Comparison of ENCODE assay signal across 18 cellular contexts in the genomic region with DNA sequence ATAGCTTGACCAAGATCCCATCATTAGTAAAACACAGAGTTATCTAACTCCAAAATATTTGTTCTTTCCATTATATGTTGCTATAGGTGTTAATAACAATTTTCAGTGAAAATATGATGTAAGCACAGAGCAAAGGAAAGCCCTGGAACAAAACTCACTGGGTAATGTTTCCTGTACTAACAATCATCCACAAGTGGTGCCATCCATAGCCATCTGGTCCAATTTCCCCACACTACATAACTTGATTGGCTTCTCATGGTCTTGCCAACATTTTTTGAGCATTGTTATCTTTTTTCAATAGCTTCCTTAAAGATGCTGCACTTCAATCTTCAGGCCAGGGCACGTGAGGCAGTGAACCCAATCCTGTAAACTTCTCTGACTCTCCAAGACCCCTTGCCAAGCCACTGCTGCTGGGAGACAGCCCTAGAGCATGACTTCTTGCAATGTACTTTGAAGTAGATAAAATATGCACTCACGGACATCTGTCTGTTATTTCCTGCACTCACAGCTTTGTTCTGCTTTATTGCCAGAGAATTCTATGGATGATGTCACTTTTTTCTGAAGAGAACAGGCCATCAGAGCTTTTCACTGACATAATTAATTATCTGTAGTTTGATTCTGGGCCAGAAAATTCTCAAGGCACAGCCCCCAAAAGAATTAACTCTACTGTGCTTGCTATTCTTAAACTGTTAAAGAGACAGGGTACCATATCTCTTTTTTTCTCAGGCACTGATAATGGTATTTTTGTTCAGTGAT.
A peak's percentile ranks its signal among the peaks of the same experiment; 100 is the strongest.
DNase-seq lines count a peak whose midpoint lies in the region; ATAC-seq, FAIRE-seq and TF ChIP-seq lines count a peak whose summit lies in the region.
"Had no signal": no experiment of that assay in that cellular context is flagged by ENCODE, and none has a peak within 500 bp of the region (broad histone marks: within the 10 kb centered on the region; RNA-seq: fewer than 3 reads in every experiment).

No MANE protein-coding gene starts in this region.

- H4K20me1 ChIP-seq in GM12878 (ENCODE audit: control insufficient read depth, insufficient read depth) (no peaks in the 10 kb centered on the region), hepatocyte (ENCODE audit: insufficient read depth, poor library complexity, severe bottlenecking) (no peaks in the 10 kb centered on the region)

- H3K27ac Mint-ChIP-seq in type B pancreatic cell = peak overlapping the region; percentile 47
- no peak overlapping the region for H3K27ac Mint-ChIP-seq in T-cell
- H3K27ac Mint-ChIP-seq: activated CD8-positive, alpha-beta memory T cell treated with anti-CD3 and anti-CD28 coated beads, Interleukin-2, amount 10 ng/mL, durations not matched to agents 7 days and 5 days; natural killer cell treated with Interleukin-12 subunit alpha and Interleukin-12 subunit beta and Interleukin-15 and Interleukin-18, amount 100 ng/mL, for 72 hours; stimulated activated naive CD8-positive, alpha-beta T cell treated with anti-CD3 and anti-CD28 coated beads, Interleukin-15, Interleukin-2, amounts not matched to agents 100 ng/mL and 50 ng/mL, for 24 hours had no signal

- SMC1A ChIA-PET in GM12878 (lab: Charles Lee; ENCODE audit: uncharacterized antibody, unreplicated experiment) = interaction anchor here (0.6 to 2.3 kb wide), 14 partner anchors 13 to 142 kb away, joined by 3 to 8 read pairs (median 4); no protein-coding TSS in a partner anchor

- TF ChIP-seq RAD21 in GM12878 (IDR thresholded peaks at IDR 0.05; ENCODE audit: insufficient read depth, low read depth, low read length) = no peak

- no TSS peak for BruUV-seq in GM12878 (replicated peaks; lab: Mats Ljungman, UMichigan)

- no peak overlapping the region for H2AFZ ChIP-seq in GM12878 (ENCODE audit: control insufficient read depth, low read depth, low read length)
- peak overlapping the region; percentile 1 for H2AFZ ChIP-seq in hepatocyte
- H2AFZ ChIP-seq in trophoblast cell (ENCODE audit: insufficient read depth, low read length, poor library complexity) = no peak overlapping the region

- H3K9me3 Mint-ChIP-seq in type B pancreatic cell = peaks cover 4% of the 10 kb centered on the region
- no peaks in the 10 kb centered on the region for H3K9me3 Mint-ChIP-seq in T-cell
- H3K9me3 Mint-ChIP-seq: stimulated activated naive CD8-positive, alpha-beta T cell treated with anti-CD3 and anti-CD28 coated beads, Interleukin-15, Interleukin-2, amounts not matched to agents 100 ng/mL and 50 ng/mL, for 24 hours had no signal

- H3K79me1 ChIP-seq in trophoblast cell (ENCODE audit: low read length) = peaks cover 3% of the 10 kb centered on the region

- H3K27ac ChIP-seq in cardiac muscle cell (peak overlapping the region; percentile 72), GM12878 (ENCODE audit: control insufficient read depth, insufficient read depth) (no peak overlapping the region), hepatocyte (no peak overlapping the region), trophoblast cell (ENCODE audit: low read depth, low read length) (no peak overlapping the region)
- H3K27ac ChIP-seq: vagina had no signal

- H3K27me3 Mint-ChIP-seq in type B pancreatic cell = no peaks in the 10 kb centered on the region
- H3K27me3 Mint-ChIP-seq in T-cell = peaks cover 0 to 10% of the 10 kb centered on the region in 2 donors

- TF ChIP-seq POLR2A in GM12878 (IDR thresholded peaks at IDR 0.05; ENCODE audit: low read depth, low read length) = no peak

- CTCF ChIA-PET in GM12878 (lab: Yijun Ruan, JAX) (interaction anchor here (0.7 to 1.5 kb wide), 7 partner anchors 10 to 145 kb away, joined by 3 to 5 read pairs (median 4); no protein-coding TSS in a partner anchor), T-cell (lab: Charles Lee) (no interaction called here)

- no peak for FAIRE-seq in GM12878 (lab: Jason Lieb, UNC)

- H3K9me3 ChIP-seq in cardiac muscle cell (ENCODE audit: low read depth) = no peaks in the 10 kb centered on the region
- no peaks in the 10 kb centered on the region for H3K9me3 ChIP-seq in GM12878 (replicated peaks; ENCODE audit: control insufficient read depth, insufficient read depth, low read length)
- no peaks in the 10 kb centered on the region for H3K9me3 ChIP-seq in hepatocyte (ENCODE audit: low read depth)
- no peaks in the 10 kb centered on the region for H3K9me3 ChIP-seq in trophoblast cell (ENCODE audit: insufficient read depth, low read depth, low read length)
- H3K9me3 ChIP-seq: HAP-1, vagina had no signal

- POLR2A ChIA-PET in GM12878 (lab: Charles Lee) = interaction anchor here (0.6 kb wide), 1 partner anchor 34 kb away, joined by 5 read pairs; no protein-coding TSS in a partner anchor
- POLR2A ChIA-PET in T-cell (lab: Charles Lee) = interaction anchor here in 1 of 2 donors (0.6 kb wide), 1 partner anchor 123 kb away, joined by 3 read pairs; no protein-coding TSS in a partner anchor

- peak; percentile 37 for ATAC-seq in GM12878
- ATAC-seq in T-cell (replicated peaks in 1 of 4) = no peak
- ATAC-seq: activated CD8-positive, alpha-beta memory T cell treated with anti-CD3 and anti-CD28 coated beads, Interleukin-2, amount 10 ng/mL, durations not matched to agents 7 days and 5 days; left colon; natural killer cell treated with Interleukin-12 subunit alpha and Interleukin-12 subunit beta and Interleukin-15 and Interleukin-18, amount 100 ng/mL, for 72 hours had no signal

- DNase-seq in cardiac muscle cell (ENCODE audit: low read depth in 1 of 2, low spot score in 1 of 2) (peak in 1 of 2 donors; percentile 30), cardiac septum (ENCODE audit: low spot score) (no peak), GM12878 (ENCODE audit: low read depth, low spot score) (no peak), hepatocyte (ENCODE audit: low spot score) (no peak), type B pancreatic cell (ENCODE audit: extremely low spot score, unreplicated experiment) (no peak), trophoblast cell (no peak), NCI-H774 (lab: John Stamatoyannopoulos, UW) (no peak), T-cell (no peak)
- DNase-seq: ACHN; activated CD4-positive, CD25-positive, alpha-beta regulatory T cell; activated CD8-positive, alpha-beta memory T cell treated with anti-CD3 and anti-CD28 coated beads, Interleukin-2, amount 10 ng/mL, durations not matched to agents 7 days and 5 days; KG1; left colon; NCI-H1436 treated with DMSO at 0.1 percent for 48 hours had no signal

- no peak overlapping the region for H2BK5ac ChIP-seq in trophoblast cell (ENCODE audit: low read depth, low read length, poor library complexity)

- TF ChIP-seq CTCF in cardiac muscle cell (IDR thresholded peaks at IDR 0.05; ENCODE audit: low read depth, low read length) = no peak
- TF ChIP-seq CTCF in GM12878 (IDR thresholded peaks at IDR 0.05 in 2 of 3, conservative IDR thresholded peaks at IDR 0.05 in 1 of 3; ENCODE audit: control insufficient read depth in 2 of 3, extremely low read depth in 1 of 3, insufficient read depth in 1 of 3, low read depth in 3 of 3, low read length in 3 of 3) = no peak
- no peak for TF ChIP-seq CTCF in hepatocyte (IDR thresholded peaks at IDR 0.05; ENCODE audit: poor library complexity)
- no peak for TF ChIP-seq CTCF in type B pancreatic cell (conservative IDR thresholded peaks at IDR 0.05)

- intact Hi-C loops in cardiac septum (cut with DNase I) (no loop called here), GM12878 (cut with micrococcal nuclease; ENCODE audit: unreplicated experiment) (no loop called here)

- TF ChIP-seq EP300 in GM12878 (IDR thresholded peaks at IDR 0.05; ENCODE audit: borderline replicate concordance in 1 of 2, control insufficient read depth in 1 of 2, low read depth in 2 of 2, low read length in 2 of 2) = no peak

- H3K36me3 Mint-ChIP-seq in type B pancreatic cell (no peaks in the 10 kb centered on the region), T-cell (no peaks in the 10 kb centered on the region)
- H3K36me3 Mint-ChIP-seq: activated CD8-positive, alpha-beta memory T cell treated with anti-CD3 and anti-CD28 coated beads, Interleukin-2, amount 10 ng/mL, durations not matched to agents 7 days and 5 days; natural killer cell treated with Interleukin-12 subunit alpha and Interleukin-12 subunit beta and Interleukin-15 and Interleukin-18, amount 100 ng/mL, for 72 hours had no signal

- H2AK5ac ChIP-seq in trophoblast cell (ENCODE audit: low read length) = no peak overlapping the region

- H3K23ac ChIP-seq in trophoblast cell (ENCODE audit: low read length) = no peak overlapping the region

- H2BK12ac ChIP-seq in trophoblast cell (ENCODE audit: low read length) = no peak overlapping the region

- H3K4me1 ChIP-seq in cardiac muscle cell (ENCODE audit: low read depth) (peaks cover 33% of the 10 kb centered on the region), GM12878 (ENCODE audit: control insufficient read depth, insufficient read depth, low read length) (no peaks in the 10 kb centered on the region), hepatocyte (ENCODE audit: insufficient read depth) (no peaks in the 10 kb centered on the region), trophoblast cell (ENCODE audit: control insufficient read depth in 1 of 2, insufficient read depth in 2 of 2, low read length in 2 of 2) (peaks cover 3 to 10% of the 10 kb centered on the region in 2 experiments)
- H3K4me1 ChIP-seq: vagina had no signal

- H3K4me1 Mint-ChIP-seq in type B pancreatic cell (ENCODE audit: unreplicated experiment) (peaks cover 29% of the 10 kb centered on the region), T-cell (no peaks in the 10 kb centered on the region)
- H3K4me1 Mint-ChIP-seq: activated CD8-positive, alpha-beta memory T cell treated with anti-CD3 and anti-CD28 coated beads, Interleukin-2, amount 10 ng/mL, durations not matched to agents 7 days and 5 days had no signal

- H3K18ac ChIP-seq in trophoblast cell (ENCODE audit: low read length) = no peak overlapping the region

- no peak overlapping the region for H2BK120ac ChIP-seq in trophoblast cell (ENCODE audit: insufficient read depth, low read length, poor library complexity)

- H3K4me2 ChIP-seq in GM12878 (ENCODE audit: control insufficient read depth, insufficient read depth) (no peak overlapping the region), hepatocyte (no peak overlapping the region), trophoblast cell (ENCODE audit: low read length) (no peak overlapping the region)

- RAD21 ChIA-PET in GM12878 (lab: Charles Lee; ENCODE audit: unreplicated experiment) = interaction anchor here (1.0 to 1.3 kb wide), 3 partner anchors 13 to 114 kb away, joined by 3 to 4 read pairs (median 3); no protein-coding TSS in a partner anchor

- no peak overlapping the region for H4K8ac ChIP-seq in trophoblast cell (ENCODE audit: low read depth, low read length)

- H3K4me3 ChIP-seq in cardiac muscle cell = no peak overlapping the region
- no peak overlapping the region for H3K4me3 ChIP-seq in GM12878
- no peak overlapping the region for H3K4me3 ChIP-seq in hepatocyte
- no peak overlapping the region for H3K4me3 ChIP-seq in trophoblast cell (ENCODE audit: low read depth, low read length)
- H3K4me3 ChIP-seq: HAP-1, vagina had no signal

- H3K9me2 ChIP-seq in hepatocyte (replicated peaks; ENCODE audit: insufficient read depth) = no peaks in the 10 kb centered on the region

- H3K9ac ChIP-seq in GM12878 (ENCODE audit: control insufficient read depth, insufficient read depth, low read length) (no peak overlapping the region), trophoblast cell (ENCODE audit: low read length) (no peak overlapping the region)

- WGBS in GM12878 (ENCODE audit: insufficient coverage, insufficient replicate concordance, low lambda C conversion rate, missing lambda C conversion rate) = 0% methylated on average over 2 of the region's 2 CpGs
- WGBS in hepatocyte (ENCODE audit: low lambda C conversion rate, missing lambda C conversion rate) = 33% methylated on average over 2 of the region's 2 CpGs
- WGBS in trophoblast cell (ENCODE audit: extremely low coverage, insufficient coverage, insufficient read length) = no CpG with 5 or more reads among the region's 2 CpGs

- H3K4me3 Mint-ChIP-seq in type B pancreatic cell (peak overlapping the region; percentile 12), T-cell (no peak overlapping the region)
- H3K4me3 Mint-ChIP-seq: activated CD8-positive, alpha-beta memory T cell treated with anti-CD3 and anti-CD28 coated beads, Interleukin-2, amount 10 ng/mL, durations not matched to agents 7 days and 5 days; natural killer cell treated with Interleukin-12 subunit alpha and Interleukin-12 subunit beta and Interleukin-15 and Interleukin-18, amount 100 ng/mL, for 72 hours; stimulated activated naive CD8-positive, alpha-beta T cell treated with anti-CD3 and anti-CD28 coated beads, Interleukin-15, Interleukin-2, amounts not matched to agents 100 ng/mL and 50 ng/mL, for 24 hours had no signal

- no peak overlapping the region for H4K91ac ChIP-seq in trophoblast cell (ENCODE audit: low read depth, low read length)

- in situ Hi-C loops in GM12878 (cut with MboI) = no loop called here

- H3K14ac ChIP-seq in trophoblast cell (ENCODE audit: low read length) = no peak overlapping the region

- H3K36me3 ChIP-seq in cardiac muscle cell = no peaks in the 10 kb centered on the region
- no peaks in the 10 kb centered on the region for H3K36me3 ChIP-seq in GM12878 (ENCODE audit: control insufficient read depth in 2 of 2, insufficient read depth in 2 of 2, low read length in 1 of 2)
- no peaks in the 10 kb centered on the region for H3K36me3 ChIP-seq in hepatocyte (replicated peaks; ENCODE audit: insufficient read depth, low read depth)
- H3K36me3 ChIP-seq in trophoblast cell (ENCODE audit: control insufficient read depth in 1 of 2, insufficient read depth in 2 of 2, low read length in 2 of 2) = no peaks in the 10 kb centered on the region
- H3K36me3 ChIP-seq: HAP-1, vagina had no signal

- no peak overlapping the region for H4K12ac ChIP-seq in trophoblast cell (ENCODE audit: low read depth, low read length)

- no peak overlapping the region for H3K4ac ChIP-seq in trophoblast cell (ENCODE audit: low read depth, low read length)

- H3K27me3 ChIP-seq in cardiac muscle cell = no peaks in the 10 kb centered on the region
- no peaks in the 10 kb centered on the region for H3K27me3 ChIP-seq in GM12878 (replicated peaks in 1 of 2; ENCODE audit: control insufficient read depth in 2 of 2, insufficient read depth in 2 of 2, low read length in 1 of 2)
- H3K27me3 ChIP-seq in hepatocyte = no peaks in the 10 kb centered on the region
- H3K27me3 ChIP-seq in trophoblast cell (ENCODE audit: insufficient read depth, low read length) = no peaks in the 10 kb centered on the region
- H3K27me3 ChIP-seq: vagina had no signal

- no peaks in the 10 kb centered on the region for H3K79me2 ChIP-seq in GM12878 (ENCODE audit: control insufficient read depth, insufficient read depth, low read length)
- H3K79me2 ChIP-seq in hepatocyte = no peaks in the 10 kb centered on the region
- no peaks in the 10 kb centered on the region for H3K79me2 ChIP-seq in trophoblast cell (ENCODE audit: control insufficient read depth, insufficient read depth, low read length, poor library complexity)
